In the genomic region with DNA sequence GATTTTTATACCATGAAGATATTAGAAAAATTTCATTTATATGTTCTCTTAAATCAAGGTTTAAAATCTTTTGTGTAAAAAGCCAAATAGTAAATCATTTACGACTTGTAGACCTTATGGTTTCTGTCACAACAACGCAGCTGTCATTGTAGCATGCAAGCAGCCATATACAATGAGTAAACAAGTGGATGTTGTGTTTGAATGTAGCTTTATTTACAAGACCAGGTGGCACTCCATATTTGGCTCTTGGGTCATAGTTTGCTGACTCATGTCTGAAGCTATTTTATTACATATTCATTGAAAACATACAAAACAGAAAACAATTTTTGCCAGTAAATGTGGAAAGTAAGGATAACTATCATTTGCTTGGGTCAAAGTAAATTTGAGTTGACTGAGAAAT, we compare ENCODE assay signal across 22 cellular contexts.
DNase-seq lines count a peak whose midpoint lies in the region; ATAC-seq and TF ChIP-seq lines count a peak whose summit lies in the region.
"Had no signal": no experiment of that assay in that cellular context is flagged by ENCODE, and none has a peak within 500 bp of the region (broad histone marks: within the 10 kb centered on the region; RNA-seq: fewer than 3 reads in every experiment).

No MANE protein-coding gene starts in this region.

- H4K8ac ChIP-seq in mesenchymal stem cell (ENCODE audit: low read length) = no peak overlapping the region

- no peak overlapping the region for H3K4ac ChIP-seq in mesenchymal stem cell (ENCODE audit: low read depth in 1 of 2, low read length in 2 of 2)

- BruUV-seq in PC-3 (replicated peaks; lab: Mats Ljungman, UMichigan) = no TSS peak

- H3K27ac ChIP-seq in PC-3 (ENCODE audit: low read length) = no peak overlapping the region
- H3K27ac ChIP-seq in mesenchymal stem cell (ENCODE audit: low read length, poor library complexity, severe bottlenecking) = no peak overlapping the region
- H3K27ac ChIP-seq: A549, BLaER1, GM23248, HL-60, KMS-11 had no signal

- H3K9ac ChIP-seq in PC-3 (ENCODE audit: low read length) (no peak overlapping the region), mesenchymal stem cell (ENCODE audit: low read length) (no peak overlapping the region)
- H3K9ac ChIP-seq: BLaER1, GM23248, KMS-11 had no signal

- H3K18ac ChIP-seq in mesenchymal stem cell (ENCODE audit: low read depth in 1 of 2, low read length in 2 of 2) = no peak overlapping the region

- no peak overlapping the region for H2AFZ ChIP-seq in PC-3 (ENCODE audit: low read length)
- no peak overlapping the region for H2AFZ ChIP-seq in mesenchymal stem cell (ENCODE audit: low read depth, low read length)
- H2AFZ ChIP-seq: GM23248 had no signal

- peaks cover 7% of the 10 kb centered on the region for H3K4me1 ChIP-seq in PC-3 (ENCODE audit: insufficient read depth, low read length)
- no peaks in the 10 kb centered on the region for H3K4me1 ChIP-seq in mesenchymal stem cell (ENCODE audit: control insufficient read depth, insufficient read depth, low read depth, low read length)
- H3K4me1 ChIP-seq: A549, BLaER1 had no signal

- H3K9me3 ChIP-seq in PC-3 (ENCODE audit: low read length) = no peaks in the 10 kb centered on the region
- peaks cover 5% of the 10 kb centered on the region for H3K9me3 ChIP-seq in mesenchymal stem cell (ENCODE audit: control insufficient read depth, low read length)
- H3K9me3 ChIP-seq: A549, BLaER1 had no signal

- H2AK5ac ChIP-seq in mesenchymal stem cell (ENCODE audit: low read length, severe bottlenecking) = no peak overlapping the region

- no peak for TF ChIP-seq CTCF in PC-3 (conservative IDR thresholded peaks at IDR 0.05; ENCODE audit: low read depth, low read length)

- peak; percentile 4 for DNase-seq in NCI-H748 (lab: John Stamatoyannopoulos, UW; ENCODE audit: unreplicated experiment)
- no peak for DNase-seq in NCI-H748 treated with DMSO at 0.1 percent for 48 hours (lab: John Stamatoyannopoulos, UW)
- peak; percentile 5 for DNase-seq in H4 (ENCODE audit: low spot score)
- peak; percentile 30 for DNase-seq in PC-3
- DNase-seq in mesenchymal stem cell = peak; percentile 31
- no peak for DNase-seq in T-helper 9 cell
- no peak for DNase-seq in NCI-H1417 treated with DMSO at 0.1 percent for 48 hours (lab: John Stamatoyannopoulos, UW)
- DNase-seq in NCI-H1105 treated with DMSO at 0.1 percent for 48 hours (lab: John Stamatoyannopoulos, UW) = no peak
- DNase-seq: Calu3; CD4-positive, alpha-beta memory T cell; DMS79; GM23248; NCI-H1092; NCI-H2081; NCI-H226; NCI-H69; OCI-M1; RPMI8226 had no signal

- H3K4me3 ChIP-seq in PC-3 (ENCODE audit: low read length) (no peak overlapping the region), mesenchymal stem cell (ENCODE audit: insufficient read depth in 1 of 2, low read depth in 1 of 2, low read length in 2 of 2) (no peak overlapping the region)
- H3K4me3 ChIP-seq: A549, BLaER1, GM23248 had no signal

- ATAC-seq in PC-3 = no peak
- ATAC-seq: A549 had no signal

- WGBS in mesenchymal stem cell = 28% methylated on average over 2 of the region's 2 CpGs

- H3F3A ChIP-seq in PC-3 (ENCODE audit: low read length, unreplicated experiment) = no peaks in the 10 kb centered on the region

- H2BK15ac ChIP-seq in mesenchymal stem cell (ENCODE audit: low read depth, poor library complexity, severe bottlenecking) = no peak overlapping the region

- no peak overlapping the region for H2BK120ac ChIP-seq in mesenchymal stem cell (ENCODE audit: low read depth, low read length)

- H3K23ac ChIP-seq in mesenchymal stem cell (ENCODE audit: low read length in 2 of 2) = no peak overlapping the region

- POLR2A ChIA-PET in PC-3 (lab: Charles Lee; ENCODE audit: unreplicated experiment) = no interaction called here

- no peaks in the 10 kb centered on the region for H3K79me1 ChIP-seq in mesenchymal stem cell (replicated peaks; ENCODE audit: low read length, poor library complexity, severe bottlenecking)

- no peaks in the 10 kb centered on the region for H3K9me2 ChIP-seq in PC-3 (replicated peaks; ENCODE audit: low read length)

- no peaks in the 10 kb centered on the region for H3K79me2 ChIP-seq in PC-3 (ENCODE audit: low read length)

- no peaks in the 10 kb centered on the region for H4K20me1 ChIP-seq in PC-3 (ENCODE audit: low read length)
- H4K20me1 ChIP-seq: BLaER1 had no signal

- H3K4me2 ChIP-seq in PC-3 (ENCODE audit: low read length) (no peak overlapping the region), mesenchymal stem cell (ENCODE audit: low read length, poor library complexity, severe bottlenecking) (no peak overlapping the region)
- H3K4me2 ChIP-seq: A549, BLaER1, KMS-11 had no signal

- H4K91ac ChIP-seq in mesenchymal stem cell (ENCODE audit: low read length) = no peak overlapping the region

- no peaks in the 10 kb centered on the region for H3K27me3 ChIP-seq in PC-3 (ENCODE audit: low read length)
- H3K27me3 ChIP-seq in mesenchymal stem cell (ENCODE audit: control insufficient read depth in 1 of 2, insufficient read depth in 1 of 2, low read length in 2 of 2) = no peaks in the 10 kb centered on the region
- H3K27me3 ChIP-seq: BLaER1 had no signal

- CTCF ChIA-PET in PC-3 (lab: Charles Lee) = no interaction called here

- H2BK5ac ChIP-seq in mesenchymal stem cell (ENCODE audit: low read depth, low read length, poor library complexity, severe bottlenecking) = no peak overlapping the region

- H3K36me3 ChIP-seq in PC-3 (ENCODE audit: low read depth, low read length) (no peaks in the 10 kb centered on the region), mesenchymal stem cell (ENCODE audit: control insufficient read depth in 1 of 2, insufficient read depth in 2 of 2, low read depth in 1 of 2, low read length in 2 of 2) (no peaks in the 10 kb centered on the region)
- H3K36me3 ChIP-seq: BLaER1 had no signal

- H2BK12ac ChIP-seq in mesenchymal stem cell (ENCODE audit: low read length in 2 of 2) = no peak overlapping the region

- intact Hi-C loops in PC-3 (cut with micrococcal nuclease) = no loop called here

- no peak overlapping the region for H3K14ac ChIP-seq in mesenchymal stem cell (ENCODE audit: low read length in 2 of 2)

Comparison
In these comparisons a context has a peak if more than half of its experiments do, and no peak if none do; other contexts are left out.
1. DNase-seq: peak in NCI-H748 (single experiment), H4 (single experiment), PC-3 (single experiment) and mesenchymal stem cell (single experiment); none in NCI-H748 treated with DMSO at 0.1 percent for 48 hours (single experiment), T-helper 9 cell (single experiment), NCI-H1417 treated with DMSO at 0.1 percent for 48 hours (single experiment) and NCI-H1105 treated with DMSO at 0.1 percent for 48 hours (single experiment).